19 cellular contexts compared by ENCODE assay signal in the genomic region with DNA sequence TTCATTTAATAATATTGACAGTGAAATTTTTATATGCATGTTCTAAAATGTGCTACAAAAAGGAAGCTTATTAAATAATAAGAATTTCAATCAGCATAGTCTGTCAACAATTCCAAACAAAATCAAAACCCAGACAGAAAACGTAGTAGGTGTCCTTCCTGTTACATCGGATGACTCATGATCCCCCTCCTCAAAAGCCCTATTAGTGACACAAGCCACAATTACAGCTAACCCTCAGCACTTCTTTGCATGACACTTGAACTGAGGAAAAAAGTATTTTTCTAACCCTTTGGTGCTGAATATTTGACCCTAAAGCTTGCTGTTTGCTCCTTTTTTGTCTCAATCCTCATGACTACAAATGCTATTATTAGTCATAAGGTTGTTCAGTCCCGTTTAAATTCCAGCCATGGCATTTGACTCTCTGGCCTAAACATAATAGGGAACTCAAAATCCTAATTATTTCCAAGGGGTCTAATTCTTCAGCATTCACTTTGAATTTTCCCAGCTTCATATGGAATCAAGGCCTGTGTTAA.
A peak's percentile ranks its signal among the peaks of the same experiment; 100 is the strongest.
DNase-seq lines count a peak whose midpoint lies in the region; ATAC-seq and TF ChIP-seq lines count a peak whose summit lies in the region.
"Had no signal": no experiment of that assay in that cellular context is flagged by ENCODE, and none has a peak within 500 bp of the region (broad histone marks: within the 10 kb centered on the region; RNA-seq: fewer than 3 reads in every experiment).

No MANE protein-coding gene starts in this region.

- no peak overlapping the region for H3K4me2 ChIP-seq in osteoblast (ENCODE audit: insufficient read depth, low read length)
- H3K4me2 ChIP-seq: BLaER1, KMS-11 had no signal

- H3K79me2 ChIP-seq in osteoblast (ENCODE audit: insufficient read depth, low read length) = no peaks in the 10 kb centered on the region

- H3K9ac ChIP-seq in NT2/D1 (ENCODE audit: insufficient read length, low read depth) = no peak overlapping the region
- H3K9ac ChIP-seq: BLaER1, KMS-11 had no signal

- no peak for TF ChIP-seq CTCF in osteoblast (IDR thresholded peaks at IDR 0.05; ENCODE audit: extremely low read depth, low read depth, low read length)

- no peak overlapping the region for H2AFZ ChIP-seq in osteoblast (ENCODE audit: low read length)

- DNase-seq in EH (ENCODE audit: low read depth) (peak; percentile 21), NT2/D1 (ENCODE audit: low read depth, low spot score) (peak; percentile 30), iPS DF 4.7 (ENCODE audit: extremely low read depth, low spot score) (peak; percentile 16), osteoblast (ENCODE audit: insufficient read length, low spot score, missing footprints) (no peak), DMS53 treated with DMSO at 0.1 percent for 48 hours (lab: John Stamatoyannopoulos, UW; ENCODE audit: unreplicated experiment) (no peak), kidney tubule cell (ENCODE audit: low spot score) (no peak)
- DNase-seq: CD4-positive, alpha-beta memory T cell; DMS153; H9; NCI-H1436; NCI-H2029; NCI-H345; NCI-H524 treated with DMSO at 0.1 percent for 48 hours; PC-3 had no signal

- H3K27me3 ChIP-seq in NT2/D1 (ENCODE audit: insufficient read depth, insufficient read length) = no peaks in the 10 kb centered on the region
- H3K27me3 ChIP-seq in osteoblast (ENCODE audit: insufficient read depth, low read length) = no peaks in the 10 kb centered on the region
- H3K27me3 ChIP-seq: BLaER1 had no signal

- H3K27ac ChIP-seq in osteoblast (ENCODE audit: low read depth, low read length) = peak overlapping the region; percentile 45
- H3K27ac ChIP-seq: BLaER1, KMS-11, RWPE1 had no signal

- H3K4me1 ChIP-seq in NT2/D1 (ENCODE audit: insufficient read depth, insufficient read length) (no peaks in the 10 kb centered on the region), osteoblast (ENCODE audit: insufficient read depth, low read length) (peaks cover 56% of the 10 kb centered on the region)
- H3K4me1 ChIP-seq: BLaER1 had no signal

- H3K36me3 ChIP-seq in NT2/D1 (ENCODE audit: insufficient read depth, insufficient read length, low read length) (no peaks in the 10 kb centered on the region), osteoblast (ENCODE audit: insufficient read depth, low read length) (peaks cover 17% of the 10 kb centered on the region)
- H3K36me3 ChIP-seq: BLaER1 had no signal

- H3K9me3 ChIP-seq in NT2/D1 (ENCODE audit: insufficient read depth, low read length) (no peaks in the 10 kb centered on the region), osteoblast (ENCODE audit: low read depth, low read length) (no peaks in the 10 kb centered on the region)
- H3K9me3 ChIP-seq: BLaER1 had no signal

- ATAC-seq in GM21619 (IDR thresholded peaks at IDR 0.05; ENCODE audit: unreplicated experiment) (no peak), HG03159 (IDR thresholded peaks at IDR 0.05; ENCODE audit: unreplicated experiment) (no peak)
- ATAC-seq: PC-3 had no signal

- no peak overlapping the region for H3K4me3 ChIP-seq in NT2/D1 (ENCODE audit: insufficient read length, low read depth)
- no peak overlapping the region for H3K4me3 ChIP-seq in osteoblast (ENCODE audit: insufficient read depth, low read length)
- H3K4me3 ChIP-seq: BLaER1 had no signal

- peaks cover 12% of the 10 kb centered on the region for H4K20me1 ChIP-seq in osteoblast (ENCODE audit: insufficient read depth, low read length)
- H4K20me1 ChIP-seq: BLaER1 had no signal

Comparison
In these comparisons a context has a peak if more than half of its experiments do, and no peak if none do; other contexts are left out.
1. DNase-seq: peak in EH (single experiment), NT2/D1 (single experiment) and iPS DF 4.7 (single experiment); none in osteoblast (single experiment), DMS53 treated with DMSO at 0.1 percent for 48 hours (single experiment) and kidney tubule cell (single experiment).